Comparison of ENCODE assay signal across 8 cellular contexts in genomic region chrX:47658684-47659515, GRCh38. TPM values are rescaled to one million over a fixed set of nuclear protein-coding genes. Genes with fewer than 3 reads are reported as not detected.
DNase-seq lines count a peak whose midpoint lies in the region; ATAC-seq and TF ChIP-seq lines count a peak whose summit lies in the region.

A gene with protein sequence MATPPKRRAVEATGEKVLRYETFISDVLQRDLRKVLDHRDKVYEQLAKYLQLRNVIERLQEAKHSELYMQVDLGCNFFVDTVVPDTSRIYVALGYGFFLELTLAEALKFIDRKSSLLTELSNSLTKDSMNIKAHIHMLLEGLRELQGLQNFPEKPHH (minus strand): TSS chrX:47659180. CDS start chrX:47658927, 253 bp downstream.

- peak; percentile 81 for TF ChIP-seq POLR2A in GM19193 (IDR thresholded peaks at IDR 0.05; ENCODE audit: extremely low read depth, insufficient read depth, insufficient read length)

- H3K36me3 Mint-ChIP-seq in activated CD4-positive, alpha-beta T cell treated with anti-CD3 and anti-CD28 coated beads for 36 hours (ENCODE audit: low read depth), result peaks cover 42% of the 10 kb centered on the region

- peak within 1 kb of the TSS; percentile 86 for H3K4me3 Mint-ChIP-seq in activated CD4-positive, alpha-beta T cell treated with anti-CD3 and anti-CD28 coated beads for 36 hours

- peaks cover 52% of the 10 kb centered on the region for H3K4me1 Mint-ChIP-seq in activated CD4-positive, alpha-beta T cell treated with anti-CD3 and anti-CD28 coated beads for 36 hours

- H3K27ac Mint-ChIP-seq in activated CD4-positive, alpha-beta T cell treated with anti-CD3 and anti-CD28 coated beads for 36 hours, result peak within 1 kb of the TSS; percentile 94

- intact Hi-C loops in activated CD4-positive, alpha-beta T cell treated with anti-CD3 and anti-CD28 coated beads for 36 hours (cut with DNase I, micrococcal nuclease), result loop anchor here (1.0 to 10.0 kb wide), 17 partner anchors 9 to 1256 kb away; partner anchors contain the start of genes ELK1 (in 2 of the 2), RBM10 (in 2 of the 2), ARAF (in 1 of the 2) and HDAC6 (in 1 of the 2)

- DNase-seq in AG20443 (ENCODE audit: low spot score) (peak; percentile 80), NCI-H524 (lab: John Stamatoyannopoulos, UW) (peak; percentile 94 to 95), choroid plexus epithelial cell (ENCODE audit: low read depth) (peak; percentile 98), kidney glomerular epithelial cell (lab: John Stamatoyannopoulos, UW) (peak; percentile 89)
- peak; percentile 96 for DNase-seq in activated CD4-positive, alpha-beta T cell treated with anti-CD3 and anti-CD28 coated beads for 36 hours
- DNase-seq in stimulated activated CD4-positive, alpha-beta T cell treated with anti-CD3 and anti-CD28 coated beads, Interleukin-1b, Interleukin-23, amount 100 ng/mL, for 1 hour (ENCODE audit: low read depth in 2 of 2), result peak; percentile 74 to 81

- no peaks in the 10 kb centered on the region for H3K9me3 Mint-ChIP-seq in activated CD4-positive, alpha-beta T cell treated with anti-CD3 and anti-CD28 coated beads for 36 hours (ENCODE audit: low read depth)

- CTCF ChIA-PET in activated CD4-positive, alpha-beta T cell treated with anti-CD3 and anti-CD28 coated beads for 36 hours (lab: Charles Lee), result interaction anchor here (0.6 kb wide), 1 partner anchor 915 kb away, joined by 3 read pairs; no protein-coding TSS in a partner anchor

- H3K27me3 Mint-ChIP-seq in activated CD4-positive, alpha-beta T cell treated with anti-CD3 and anti-CD28 coated beads for 36 hours, result no peaks in the 10 kb centered on the region

- POLR2A ChIA-PET in activated CD4-positive, alpha-beta T cell treated with anti-CD3 and anti-CD28 coated beads for 36 hours (lab: Charles Lee), result no interaction called here

- peak within 1 kb of the TSS; percentile 72 for H3K4me3 ChIP-seq in choroid plexus epithelial cell (ENCODE audit: low read depth, low read length)

- peak; percentile 83 for ATAC-seq in HG03439 (IDR thresholded peaks at IDR 0.05; ENCODE audit: unreplicated experiment)
- ATAC-seq in activated CD4-positive, alpha-beta T cell treated with anti-CD3 and anti-CD28 coated beads for 36 hours, result peak; percentile 83

- no peak for TF ChIP-seq CTCF in choroid plexus epithelial cell (conservative IDR thresholded peaks at IDR 0.05; ENCODE audit: low read depth, low read length)

RNA-seq across cellular contexts. Expression of the gene that starts here (rescaled TPM):
- 100 to 1,000 TPM; 195 to 210 TPM for total RNA-seq in activated CD4-positive, alpha-beta T cell treated with anti-CD3 and anti-CD28 coated beads for 36 hours

Comparison
In these comparisons a context has a peak if more than half of its experiments do, and no peak if none do; other contexts are left out.
1. Peak in every context shown above with its lines: DNase-seq, ATAC-seq and H3K4me3 ChIP-seq.